Comparison of ENCODE assay signal across 25 cellular contexts in the genomic region with DNA sequence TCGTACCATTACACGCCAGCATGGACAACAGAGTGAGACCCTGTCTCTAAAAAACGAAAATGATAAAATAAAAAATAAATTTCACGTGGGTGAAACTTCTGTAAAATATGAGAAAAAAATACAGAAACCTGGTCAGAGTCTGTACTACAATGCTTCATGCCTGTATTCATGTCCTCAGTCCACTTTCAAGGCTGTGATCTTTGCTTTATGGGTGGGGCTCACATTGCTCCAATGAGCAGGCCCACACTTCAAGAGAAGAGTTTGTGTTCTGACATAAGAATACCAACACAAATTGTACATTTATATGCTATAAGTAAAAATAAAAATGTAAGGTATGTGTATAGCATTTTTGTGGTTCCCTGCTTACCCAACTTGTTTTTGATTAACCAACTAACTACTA. TPM values are rescaled to one million over a fixed set of nuclear protein-coding genes. Genes with fewer than 3 reads are reported as not detected.
DNase-seq lines count a peak whose midpoint lies in the region; ATAC-seq, FAIRE-seq and TF ChIP-seq lines count a peak whose summit lies in the region.
"Had no signal": no experiment of that assay in that cellular context is flagged by ENCODE, and none has a peak within 500 bp of the region (broad histone marks: within the 10 kb centered on the region; RNA-seq: fewer than 3 reads in every experiment).

No MANE protein-coding gene starts in this region.

- H3K9me3 ChIP-seq in adipocyte (ENCODE audit: control insufficient read depth, low read length) (no peaks in the 10 kb centered on the region), hepatocyte (ENCODE audit: low read depth) (no peaks in the 10 kb centered on the region), left lung (no peaks in the 10 kb centered on the region), small intestine (ENCODE audit: control insufficient read depth, low read depth) (no peaks in the 10 kb centered on the region)
- H3K9me3 ChIP-seq: BE2C; BLaER1 treated with 17β-estradiol and CSF1 and Interleukin-3, amounts not matched to agents 10 nM and 100 nM had no signal

- DNase-seq in adipocyte (ENCODE audit: low read depth) = peak; percentile 39
- DNase-seq in hepatocyte (ENCODE audit: low spot score) = no peak
- DNase-seq in left lung = no peak
- peak; percentile 90 for DNase-seq in small intestine
- DNase-seq in sciatic nerve (ENCODE audit: low spot score) = no peak
- DNase-seq in germinal center (ENCODE audit: low spot score) = no peak
- DNase-seq: AML-193; BE2C; CD4-positive, alpha-beta T cell; CD8-positive, alpha-beta memory T cell; DMS 273 treated with DMSO at 0.1 percent for 48 hours; DMS79; EL; GDM1; H9 had no signal

- TF ChIP-seq CTCF in hepatocyte (IDR thresholded peaks at IDR 0.05; ENCODE audit: poor library complexity) (no peak), left lung (IDR thresholded peaks at IDR 0.05) (no peak)

- no peak overlapping the region for H3K9ac ChIP-seq in adipocyte (ENCODE audit: low read length)
- H3K9ac ChIP-seq: BLaER1 treated with 17β-estradiol and CSF1 and Interleukin-3, amounts not matched to agents 10 nM and 100 nM had no signal

- no peak for FAIRE-seq in small intestine (lab: Jason Lieb, UNC)
- FAIRE-seq: A204.1, D721Med, GM12878, GM18507 had no signal

- ATAC-seq in left lung = peak; percentile 70
- no peak for ATAC-seq in sciatic nerve
- ATAC-seq in GM18502 (IDR thresholded peaks at IDR 0.05; ENCODE audit: poor library complexity, unreplicated experiment) = no peak
- no peak for ATAC-seq in activated CD4-positive, CD25-positive, alpha-beta regulatory T cell treated with anti-CD3 and anti-CD28 coated beads, Interleukin-2, amount 50 U/mL, for 24 hours
- ATAC-seq: GM12878, GM23338, HCT116 had no signal

- 76% methylated on average over 4 of the region's 4 CpGs for WGBS in hepatocyte (ENCODE audit: low lambda C conversion rate, missing lambda C conversion rate)
- WGBS in small intestine, 3 donors = 35 to 71% (median 55%) methylated on average over 4 of the region's 4 CpGs

- no peaks in the 10 kb centered on the region for H4K20me1 ChIP-seq in hepatocyte (ENCODE audit: insufficient read depth, poor library complexity, severe bottlenecking)
- H4K20me1 ChIP-seq: BLaER1 treated with 17β-estradiol and CSF1 and Interleukin-3, amounts not matched to agents 10 nM and 100 nM had no signal

- intact Hi-C loops in left lung (cut with DNase I) = no loop called here
- intact Hi-C loops in sciatic nerve (cut with DNase I) = no loop called here

- no peak overlapping the region for H2AFZ ChIP-seq in hepatocyte
- H2AFZ ChIP-seq: GM23338 had no signal

- no peaks in the 10 kb centered on the region for H3K27me3 ChIP-seq in adipocyte (replicated peaks; ENCODE audit: control insufficient read depth, insufficient read depth, low read length)
- no peaks in the 10 kb centered on the region for H3K27me3 ChIP-seq in hepatocyte
- peaks cover 0 to 6% of the 10 kb centered on the region in 2 donors for H3K27me3 ChIP-seq in left lung
- H3K27me3 ChIP-seq in small intestine (ENCODE audit: control insufficient read depth in 2 of 2, insufficient read depth in 2 of 2, low read length in 2 of 2) = no peaks in the 10 kb centered on the region
- H3K27me3 ChIP-seq: BE2C; BLaER1 treated with 17β-estradiol and CSF1 and Interleukin-3, amounts not matched to agents 10 nM and 100 nM had no signal

- H3K9me2 ChIP-seq in hepatocyte (replicated peaks; ENCODE audit: insufficient read depth) = no peaks in the 10 kb centered on the region

- no peaks in the 10 kb centered on the region for H3K36me3 ChIP-seq in adipocyte (ENCODE audit: control insufficient read depth, insufficient read depth, low read length, severe bottlenecking)
- H3K36me3 ChIP-seq in hepatocyte (replicated peaks; ENCODE audit: insufficient read depth, low read depth) = no peaks in the 10 kb centered on the region
- no peaks in the 10 kb centered on the region for H3K36me3 ChIP-seq in left lung
- no peaks in the 10 kb centered on the region for H3K36me3 ChIP-seq in small intestine (ENCODE audit: control insufficient read depth in 2 of 2, insufficient read depth in 2 of 2, low read length in 2 of 2)
- H3K36me3 ChIP-seq: BE2C; BLaER1 treated with 17β-estradiol and CSF1 and Interleukin-3, amounts not matched to agents 10 nM and 100 nM had no signal

- H3K27ac ChIP-seq in hepatocyte (peak overlapping the region; percentile 10), left lung (no peak overlapping the region), small intestine (ENCODE audit: low read depth in 1 of 2, low read length in 1 of 2) (no peak overlapping the region)
- H3K27ac ChIP-seq: 22Rv1; BLaER1 treated with 17β-estradiol and CSF1 and Interleukin-3, amounts not matched to agents 10 nM and 100 nM had no signal

- no peaks in the 10 kb centered on the region for H3K79me2 ChIP-seq in hepatocyte

- peak overlapping the region; percentile 31 for H3K4me3 ChIP-seq in adipocyte (ENCODE audit: low read length)
- H3K4me3 ChIP-seq in hepatocyte = no peak overlapping the region
- no peak overlapping the region for H3K4me3 ChIP-seq in left lung
- H3K4me3 ChIP-seq in small intestine (ENCODE audit: low read depth in 1 of 2, low read length in 2 of 2) = no peak overlapping the region
- H3K4me3 ChIP-seq: BLaER1 treated with 17β-estradiol and CSF1 and Interleukin-3, amounts not matched to agents 10 nM and 100 nM; GM12878; GM23338 had no signal

- H3K4me2 ChIP-seq in hepatocyte = no peak overlapping the region
- H3K4me2 ChIP-seq: BLaER1 treated with 17β-estradiol and CSF1 and Interleukin-3, amounts not matched to agents 10 nM and 100 nM; GM23338 had no signal

- H3K4me1 ChIP-seq in adipocyte (ENCODE audit: control insufficient read depth, insufficient read depth, low read length) (peaks cover 62% of the 10 kb centered on the region), hepatocyte (ENCODE audit: insufficient read depth) (peaks cover 3% of the 10 kb centered on the region), left lung (no peaks in the 10 kb centered on the region), small intestine (ENCODE audit: control insufficient read depth in 2 of 2, insufficient read depth in 1 of 2, low read depth in 1 of 2, low read length in 1 of 2) (no peaks in the 10 kb centered on the region)
- H3K4me1 ChIP-seq: BLaER1 treated with 17β-estradiol and CSF1 and Interleukin-3, amounts not matched to agents 10 nM and 100 nM had no signal

RNA-seq across cellular contexts. Expression of a gene that starts 32.2 kb away (rescaled TPM):
- total RNA-seq in hepatocyte (1.5 and 1.8 TPM in 2 replicates), left lung (100 to 1,000 TPM; 329 to 334 TPM), sciatic nerve (39.0 TPM)
- polyA plus RNA-seq in hepatocyte (0.94 and 4.9 TPM in 2 replicates), small intestine (1 to 10 TPM; 1.1 to 4.7 (median 2.5) TPM)

RNA-seq across cellular contexts. Expression of a gene that starts 56.6 kb away (rescaled TPM):
- total RNA-seq in hepatocyte (4.7 TPM in 2 replicates), left lung (1 to 10 TPM; 4.7 to 8.0 TPM), sciatic nerve (1.8 TPM)
- polyA plus RNA-seq in hepatocyte (4.3 and 6.5 TPM in 2 replicates), small intestine (10 to 100 TPM in 1 of 3 donors, 1 to 10 TPM in 1, under 1 TPM in 1; 0.89 to 12.4 (median 1.1) TPM)

Comparison
In these comparisons a context has a peak if more than half of its experiments do, and no peak if none do; other contexts are left out.
1. DNase-seq: peak in adipocyte (single experiment) and small intestine (single experiment); none in hepatocyte (single experiment), left lung (0 of 2), sciatic nerve (single experiment) and germinal center (single experiment).
2. RNA of a gene that starts 32.2 kb away (total RNA-seq): 329 to 334 TPM in left lung and 39.0 TPM in sciatic nerve (single experiment); 1.5 to 1.8 TPM in hepatocyte; every median in the first group is over 10 times any median in the second.